ENCODE assay signal across 8 cellular contexts in the genomic region with DNA sequence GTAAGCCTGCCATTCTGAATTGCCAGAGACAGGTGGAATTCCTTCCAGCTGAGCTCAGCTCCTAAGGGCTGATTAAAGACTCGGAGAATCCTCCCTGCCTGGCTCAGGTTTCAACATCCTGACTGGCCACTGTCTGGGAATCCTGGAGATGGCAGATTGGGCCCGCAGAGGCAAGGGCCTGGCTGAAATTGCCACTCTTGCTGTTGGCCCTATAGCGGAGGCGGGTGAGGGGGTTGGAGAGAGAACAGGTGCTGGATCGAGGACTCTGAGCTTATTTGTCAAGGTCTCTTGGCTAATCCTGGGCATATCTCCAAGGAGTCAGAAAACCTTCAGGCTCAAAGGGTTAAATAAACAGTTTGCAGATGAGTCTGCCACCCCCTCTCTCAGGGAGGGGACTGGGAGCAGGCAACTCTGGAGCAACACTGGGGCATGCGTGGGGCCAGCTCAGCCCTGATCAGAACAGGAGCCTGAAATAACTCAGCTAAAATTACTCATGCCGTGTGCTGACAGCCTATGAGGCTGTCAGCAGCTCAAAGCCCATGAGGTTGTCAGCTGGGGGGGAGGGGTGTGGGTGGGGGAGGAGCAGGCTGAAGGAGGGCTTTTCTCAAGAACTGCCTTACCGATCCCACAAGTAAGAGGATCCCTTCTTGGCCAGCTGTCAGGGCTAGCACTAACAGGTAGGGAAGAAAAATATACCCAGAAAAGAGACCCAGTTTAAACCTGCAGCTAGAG.
DNase-seq lines count a peak whose midpoint lies in the region; ATAC-seq lines count a peak whose summit lies in the region.

No MANE protein-coding gene starts in this region.

- ATAC-seq in GM19035 (IDR thresholded peaks at IDR 0.05; ENCODE audit: unreplicated experiment) (no peak), GM18502 (IDR thresholded peaks at IDR 0.05; ENCODE audit: poor library complexity, unreplicated experiment) (no peak)

- DNase-seq in NK-92 treated with Interleukin-12 subunit alpha and Interleukin-12 subunit beta, amount 100 ng/mL, for 24 hours (lab: John Stamatoyannopoulos, UW), result peak; percentile 77
- DNase-seq in NK-92 (lab: John Stamatoyannopoulos, UW; ENCODE audit: unreplicated experiment) (no peak), NCI-H2107 (lab: John Stamatoyannopoulos, UW) (peak; percentile 74), amniotic epithelial cell (ENCODE audit: low read depth) (peak; percentile 97), iPS-NIHi7 (ENCODE audit: extremely low spot score) (peak; percentile 72)
- DNase-seq in stimulated activated CD4-positive, alpha-beta T cell treated with anti-CD3 and anti-CD28 coated beads, Interleukin-15, amount 100 ng/mL, for 48 hours (ENCODE audit: low read depth in 2 of 2), result peak; percentile 60 to 66
